In the genomic region with DNA sequence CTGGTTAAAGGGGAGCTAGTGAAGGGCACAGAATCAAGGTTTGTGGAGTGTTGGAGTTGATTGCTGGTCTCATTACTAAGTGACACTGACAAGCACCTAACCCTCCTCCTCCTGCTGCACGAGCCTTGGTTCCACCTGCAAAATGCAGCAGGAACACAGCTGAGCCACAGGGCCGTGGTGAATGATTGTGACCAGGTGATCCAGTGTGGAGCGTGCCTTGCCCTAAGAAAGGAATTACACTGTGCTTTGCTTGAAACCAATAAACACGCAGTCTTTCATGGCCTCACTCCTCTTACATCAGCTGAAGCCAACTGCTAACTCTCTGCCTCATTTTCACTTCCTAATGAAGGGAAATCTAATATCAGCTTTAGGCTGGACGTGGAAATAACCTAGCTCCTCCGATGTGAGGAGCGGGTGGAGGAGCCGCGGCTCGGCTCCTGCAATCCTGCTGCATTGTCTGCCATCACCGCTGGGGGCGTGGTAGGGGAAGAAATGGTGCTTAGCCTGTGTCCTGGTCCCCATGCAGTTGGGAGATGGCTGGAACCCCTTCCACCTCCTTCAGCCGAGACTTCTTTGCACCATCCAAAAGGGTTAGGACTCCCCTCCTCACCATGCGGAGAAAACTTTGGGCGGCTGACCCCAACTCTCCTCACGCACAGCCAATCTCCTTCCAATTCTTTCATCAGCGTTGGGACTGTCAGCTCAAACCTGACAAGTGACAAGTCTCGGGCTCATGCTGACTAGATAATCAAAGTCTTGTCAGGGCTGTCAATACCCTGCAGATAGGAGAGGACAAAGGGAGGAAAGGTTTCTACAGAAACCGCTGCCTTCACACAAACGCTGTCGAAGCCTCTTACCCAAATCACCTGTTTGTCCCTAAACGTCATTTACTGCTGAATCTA, we compare ENCODE assay signal across 9 cellular contexts.
A peak's percentile ranks its signal among the peaks of the same experiment; 100 is the strongest.
DNase-seq lines count a peak whose midpoint lies in the region; ATAC-seq and TF ChIP-seq lines count a peak whose summit lies in the region.
"Had no signal": no experiment of that assay in that cellular context is flagged by ENCODE, and none has a peak within 500 bp of the region (broad histone marks: within the 10 kb centered on the region; RNA-seq: fewer than 3 reads in every experiment).

No MANE protein-coding gene starts in this region.

- H4K5ac ChIP-seq in IMR-90 (ENCODE audit: low read depth, low read length): no peak overlapping the region

- ATAC-seq in IMR-90 (ENCODE audit: low read depth) (peak; percentile 60; the same call in 1 of the 2 replicates), GM18868 (IDR thresholded peaks at IDR 0.05; ENCODE audit: unreplicated experiment) (no peak), GM19397 (IDR thresholded peaks at IDR 0.05; ENCODE audit: unreplicated experiment) (no peak)

- H2AFZ ChIP-seq in IMR-90 (replicated peaks; ENCODE audit: low read length, poor library complexity): peak overlapping the region; percentile 51

- no peaks in the 10 kb centered on the region for H4K20me1 ChIP-seq in IMR-90 (ENCODE audit: insufficient read depth, low read length)

- H2AK9ac ChIP-seq in IMR-90 (replicated peaks; ENCODE audit: low read depth, low read length, poor library complexity): no peak overlapping the region

- peak; percentile 88 for TF ChIP-seq CTCF in CD14-positive monocyte (IDR thresholded peaks at IDR 0.05)
- TF ChIP-seq CTCF in IMR-90 (conservative IDR thresholded peaks at IDR 0.05; ENCODE audit: low read depth, low read length): peak; percentile 43

- CTCF ChIA-PET in IMR-90 (lab: Yijun Ruan, JAX): interaction anchor here (0.6 to 1.0 kb wide), 4 partner anchors 8 to 561 kb away, joined by 3 to 4 read pairs (median 3); no protein-coding TSS in a partner anchor

- peak overlapping the region in 1 of 7 donors; percentile 50 for H3K27ac Mint-ChIP-seq in CD14-positive monocyte
- H3K27ac Mint-ChIP-seq: dendritic cell treated with granulocyte-macrophage colony-stimulating factor and Interleukin-4, amounts not matched to agents 40 ng/mL and 50 ng/mL, for 4 days had no signal

- H3K4me3 ChIP-seq in IMR-90 (ENCODE audit: insufficient read depth, low read depth, low read length): no peak overlapping the region

- H2BK120ac ChIP-seq in IMR-90 (ENCODE audit: low read depth, low read length): no peak overlapping the region

- peaks cover 13 to 22% (median 17%) of the 10 kb centered on the region in 3 donors for H3K27me3 Mint-ChIP-seq in CD14-positive monocyte (ENCODE audit: low read depth in 3 of 3)

- H4K8ac ChIP-seq in IMR-90 (ENCODE audit: low read depth in 2 of 2, low read length in 2 of 2): no peak overlapping the region

- no peaks in the 10 kb centered on the region for H3K79me1 ChIP-seq in IMR-90 (ENCODE audit: low read depth in 1 of 2, low read length in 2 of 2)

- no peak overlapping the region for H2BK5ac ChIP-seq in IMR-90 (ENCODE audit: low read depth, low read length, poor library complexity, severe bottlenecking)

- BruUV-seq in IMR-90 (replicated peaks; lab: Mats Ljungman, UMichigan): no TSS peak

- H3K4me3 Mint-ChIP-seq in CD14-positive monocyte: peak overlapping the region in 1 of 2 donors; percentile 74
- H3K4me3 Mint-ChIP-seq: dendritic cell treated with granulocyte-macrophage colony-stimulating factor and Interleukin-4, amounts not matched to agents 40 ng/mL and 50 ng/mL, for 4 days had no signal

- H3K9me3 ChIP-seq in IMR-90 (ENCODE audit: control insufficient read depth, insufficient read depth, low read length): no peaks in the 10 kb centered on the region

- H2BK15ac ChIP-seq in IMR-90 (ENCODE audit: low read depth, low read length): no peak overlapping the region

- no peaks in the 10 kb centered on the region for H3K36me3 ChIP-seq in IMR-90 (ENCODE audit: control insufficient read depth, insufficient read depth, low read length)

- H3K56ac ChIP-seq in IMR-90 (ENCODE audit: extremely low read depth, insufficient read depth, low read length): no peak overlapping the region

- H2AK5ac ChIP-seq in IMR-90 (ENCODE audit: low read depth, low read length): no peak overlapping the region

- no peaks in the 10 kb centered on the region for H3K4me1 ChIP-seq in IMR-90 (ENCODE audit: control insufficient read depth, insufficient read depth, low read length)

- no peak overlapping the region for H3K23ac ChIP-seq in IMR-90 (ENCODE audit: low read depth, low read length)

- H3K36me3 Mint-ChIP-seq in CD14-positive monocyte: no peaks in the 10 kb centered on the region

- no peaks in the 10 kb centered on the region for H3K9me1 ChIP-seq in IMR-90 (ENCODE audit: insufficient read depth, low read length)

- no peaks in the 10 kb centered on the region for H3K9me3 Mint-ChIP-seq in CD14-positive monocyte
- H3K9me3 Mint-ChIP-seq: dendritic cell treated with granulocyte-macrophage colony-stimulating factor and Interleukin-4, amounts not matched to agents 40 ng/mL and 50 ng/mL, for 4 days had no signal

- DNase-seq in CD14-positive monocyte (ENCODE audit: low spot score) (no peak), IMR-90 (no peak), head of caudate nucleus (peak; percentile 40 to 85 (median 69)), retina (peak; percentile 69), NCI-H1694 (lab: John Stamatoyannopoulos, UW) (no peak)
- peak; percentile 3 to 5 (median 4) for DNase-seq in activated CD8-positive, alpha-beta memory T cell treated with anti-CD3 and anti-CD28 coated beads for 48 hours (ENCODE audit: low read depth in 2 of 3, low spot score in 2 of 3)

- no peak overlapping the region for H4K91ac ChIP-seq in IMR-90 (ENCODE audit: insufficient read depth, low read depth, low read length)

- H3K27ac ChIP-seq in IMR-90 (ENCODE audit: insufficient read depth, low read length): no peak overlapping the region

- no CpG with 5 or more reads among the region's 22 CpGs for WGBS in IMR-90 (ENCODE audit: extremely low coverage in 2 of 2, insufficient read length in 1 of 2), 2 experiments

- peaks cover 10% of the 10 kb centered on the region for H3K4me1 Mint-ChIP-seq in CD14-positive monocyte

- H3K14ac ChIP-seq in IMR-90 (replicated peaks; ENCODE audit: low read depth, low read length): no peak overlapping the region

- POLR2A ChIA-PET in IMR-90 (lab: Charles Lee; ENCODE audit: unreplicated experiment): no interaction called here

- TF ChIP-seq POLR2A in IMR-90 (IDR thresholded peaks at IDR 0.05; ENCODE audit: low read depth, low read length): no peak

- no peak overlapping the region for H3K18ac ChIP-seq in IMR-90 (ENCODE audit: low read depth, low read length)

- H2BK20ac ChIP-seq in IMR-90 (ENCODE audit: low read depth, low read length): no peak overlapping the region

- H3K9ac ChIP-seq in IMR-90 (ENCODE audit: low read depth, low read length): no peak overlapping the region

- no peaks in the 10 kb centered on the region; the same call in 1 of the 2 replicates for H3K27me3 ChIP-seq in IMR-90 (ENCODE audit: control insufficient read depth, insufficient read depth, low read length)

- no peak overlapping the region for H3K4ac ChIP-seq in IMR-90 (ENCODE audit: low read depth, low read length)

- intact Hi-C loops in CD14-positive monocyte (cut with micrococcal nuclease): no loop called here
- intact Hi-C loops in IMR-90 (cut with micrococcal nuclease): no loop called here
- intact Hi-C loops in head of caudate nucleus (cut with DNase I): loop anchor here (10.0 kb wide), 1 partner anchor 1525 kb away; no protein-coding TSS in a partner anchor

- TF ChIP-seq RAD21 in IMR-90 (IDR thresholded peaks at IDR 0.05; ENCODE audit: low read length): peak; percentile 36; the same call in 1 of the 2 replicates

- dilution Hi-C loops in IMR-90 (cut with HindIII; ENCODE audit: low sequenced_read_pairs, unreplicated experiment): no loop called here

- no peak overlapping the region for H3K4me2 ChIP-seq in IMR-90 (ENCODE audit: low read depth, low read length)

- in situ Hi-C loops in IMR-90 (cut with MboI; ENCODE audit: low sequenced_read_pairs): no loop called here

TF ChIP-seq in IMR-90, 13 proteins besides CTCF, POLR2A, EP300 and RAD21:
- TF ChIP-seq RCOR1 (IDR thresholded peaks at IDR 0.05; ENCODE audit: insufficient replicate concordance, low read length): no peak
- TF ChIP-seq, protein P1, sequence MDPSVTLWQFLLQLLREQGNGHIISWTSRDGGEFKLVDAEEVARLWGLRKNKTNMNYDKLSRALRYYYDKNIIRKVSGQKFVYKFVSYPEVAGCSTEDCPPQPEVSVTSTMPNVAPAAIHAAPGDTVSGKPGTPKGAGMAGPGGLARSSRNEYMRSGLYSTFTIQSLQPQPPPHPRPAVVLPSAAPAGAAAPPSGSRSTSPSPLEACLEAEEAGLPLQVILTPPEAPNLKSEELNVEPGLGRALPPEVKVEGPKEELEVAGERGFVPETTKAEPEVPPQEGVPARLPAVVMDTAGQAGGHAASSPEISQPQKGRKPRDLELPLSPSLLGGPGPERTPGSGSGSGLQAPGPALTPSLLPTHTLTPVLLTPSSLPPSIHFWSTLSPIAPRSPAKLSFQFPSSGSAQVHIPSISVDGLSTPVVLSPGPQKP (IDR thresholded peaks at IDR 0.05; ENCODE audit: borderline replicate concordance, low read depth, low read length): no peak
- TF ChIP-seq CEBPB (IDR thresholded peaks at IDR 0.05; ENCODE audit: low read depth, low read length): no peak
- TF ChIP-seq RFX5 (IDR thresholded peaks at IDR 0.05; ENCODE audit: low read depth, low read length): no peak
- no peak for TF ChIP-seq NFE2L2 (IDR thresholded peaks at IDR 0.05; ENCODE audit: low read depth, low read length)
- TF ChIP-seq MXI1 (IDR thresholded peaks at IDR 0.05; ENCODE audit: borderline replicate concordance, low read depth, low read length): no peak
- no peak for TF ChIP-seq MAZ (IDR thresholded peaks at IDR 0.05; ENCODE audit: borderline replicate concordance, low read depth, low read length)
- no peak for TF ChIP-seq FOS (IDR thresholded peaks at IDR 0.05; ENCODE audit: low read depth, low read length)
TF ChIP-seq in IMR-90: peak in this region for 0.

Comparison
In these comparisons a context has a peak if more than half of its experiments do, and no peak if none do; other contexts are left out.
1. DNase-seq: peak in activated CD8-positive, alpha-beta memory T cell treated with anti-CD3 and anti-CD28 coated beads for 48 hours (3 of 3), head of caudate nucleus (42 of 42) and retina (single experiment); none in CD14-positive monocyte (single experiment), IMR-90 (single experiment) and NCI-H1694 (single experiment).